In genomic region chr14:73741876-73742519, GRCh38 we compare ENCODE assay signal across 8 cellular contexts. TPM values are rescaled to one million over a fixed set of nuclear protein-coding genes. Genes with fewer than 3 reads are reported as not detected.
DNase-seq lines count a peak whose midpoint lies in the region; ATAC-seq and TF ChIP-seq lines count a peak whose summit lies in the region.

No MANE protein-coding gene starts in this region.

- no peaks in the 10 kb centered on the region for H3K9me3 ChIP-seq in left ventricle myocardium inferior (replicated peaks)
- H3K9me3 ChIP-seq in smooth muscle cell (replicated peaks; ENCODE audit: low read depth) = no peaks in the 10 kb centered on the region

- CTCF ChIA-PET in activated CD4-positive, alpha-beta T cell treated with anti-CD3 and anti-CD28 coated beads, Interleukin-2, amount 10 ng/mL, durations not matched to agents 7 days and 5 days (lab: Charles Lee) = interaction anchor here (0.6 to 13.1 kb wide), 11 partner anchors 8 to 1784 kb away, joined by 3 to 102 read pairs (median 5); partner anchors contain the start of gene PTGR2

- POLR2A ChIA-PET in activated CD4-positive, alpha-beta T cell treated with anti-CD3 and anti-CD28 coated beads, Interleukin-2, amount 10 ng/mL, durations not matched to agents 7 days and 5 days (lab: Charles Lee) = interaction anchor here (1.1 to 1.4 kb wide), 2 partner anchors 12 to 16 kb away, joined by 5 to 7 read pairs; no protein-coding TSS in a partner anchor

- H3K4me1 Mint-ChIP-seq in activated CD4-positive, alpha-beta T cell treated with anti-CD3 and anti-CD28 coated beads, Interleukin-2, amount 10 ng/mL, durations not matched to agents 7 days and 5 days = peaks cover 80% of the 10 kb centered on the region
- peaks cover 66% of the 10 kb centered on the region for H3K4me1 Mint-ChIP-seq in activated T-cell treated with anti-CD3 and anti-CD28 coated beads, Interleukin-2, amount 50 U/mL, for 72 hours (ENCODE audit: low read depth)

- peaks cover 60% of the 10 kb centered on the region for H3K79me2 ChIP-seq in smooth muscle cell (ENCODE audit: low read depth)

- no peak overlapping the region for H2AFZ ChIP-seq in smooth muscle cell (ENCODE audit: low read depth)

- intact Hi-C loops in left ventricle myocardium inferior (cut with micrococcal nuclease) = no loop called here

- WGBS in smooth muscle cell (ENCODE audit: low lambda C conversion rate) = 34% methylated on average over 17 of the region's 17 CpGs

- H3K9ac ChIP-seq in smooth muscle cell (ENCODE audit: low read depth) = peak overlapping the region; percentile 41

- H3K27ac Mint-ChIP-seq in activated CD4-positive, alpha-beta T cell treated with anti-CD3 and anti-CD28 coated beads, Interleukin-2, amount 10 ng/mL, durations not matched to agents 7 days and 5 days = peak overlapping the region; percentile 90
- H3K27ac Mint-ChIP-seq in activated T-cell treated with anti-CD3 and anti-CD28 coated beads, Interleukin-2, amount 50 U/mL, for 72 hours = peak overlapping the region; percentile 75

- H4K20me1 ChIP-seq in smooth muscle cell (ENCODE audit: low read depth) = peaks cover 82% of the 10 kb centered on the region

- DNase-seq in activated CD4-positive, alpha-beta T cell treated with anti-CD3 and anti-CD28 coated beads, Interleukin-2, amount 10 ng/mL, durations not matched to agents 7 days and 5 days = peak; percentile 58
- DNase-seq in activated CD4-positive, alpha-beta T cell treated with anti-CD3 and anti-CD28 coated beads for 4 hours = no peak
- DNase-seq in activated T-cell treated with anti-CD3 and anti-CD28 coated beads, Interleukin-2, amount 50 U/mL, for 72 hours = peak in 1 of 2 donors; percentile 60
- no peak for DNase-seq in left ventricle myocardium inferior
- no peak for DNase-seq in smooth muscle cell (lab: John Stamatoyannopoulos, UW; ENCODE audit: unreplicated experiment)
- no peak for DNase-seq in putamen (ENCODE audit: low spot score)

- H3K4me1 ChIP-seq in left ventricle myocardium inferior (peaks cover 91% of the 10 kb centered on the region), smooth muscle cell (ENCODE audit: low read depth) (peaks cover 45% of the 10 kb centered on the region)

- H3K27me3 ChIP-seq in left ventricle myocardium inferior (ENCODE audit: low read depth) (no peaks in the 10 kb centered on the region), smooth muscle cell (ENCODE audit: low read depth) (no peaks in the 10 kb centered on the region)

- H3K27me3 Mint-ChIP-seq in activated CD4-positive, alpha-beta T cell treated with anti-CD3 and anti-CD28 coated beads, Interleukin-2, amount 10 ng/mL, durations not matched to agents 7 days and 5 days = no peaks in the 10 kb centered on the region
- H3K27me3 Mint-ChIP-seq in activated T-cell treated with anti-CD3 and anti-CD28 coated beads, Interleukin-2, amount 50 U/mL, for 72 hours (ENCODE audit: low read depth) = no peaks in the 10 kb centered on the region

- H3F3A ChIP-seq in smooth muscle cell (ENCODE audit: low read depth) = peaks cover 6% of the 10 kb centered on the region

- H3K9me3 Mint-ChIP-seq in activated CD4-positive, alpha-beta T cell treated with anti-CD3 and anti-CD28 coated beads, Interleukin-2, amount 10 ng/mL, durations not matched to agents 7 days and 5 days = no peaks in the 10 kb centered on the region
- H3K9me3 Mint-ChIP-seq in activated T-cell treated with anti-CD3 and anti-CD28 coated beads, Interleukin-2, amount 50 U/mL, for 72 hours = no peaks in the 10 kb centered on the region

- H3K4me3 ChIP-seq in left ventricle myocardium inferior (peak overlapping the region; percentile 51), smooth muscle cell (peak overlapping the region; percentile 36)

- H3K27ac ChIP-seq in left ventricle myocardium inferior (replicated peaks) = peak overlapping the region; percentile 100
- peak overlapping the region; percentile 82 for H3K27ac ChIP-seq in smooth muscle cell (ENCODE audit: low read depth)

- H3K36me3 Mint-ChIP-seq in activated CD4-positive, alpha-beta T cell treated with anti-CD3 and anti-CD28 coated beads, Interleukin-2, amount 10 ng/mL, durations not matched to agents 7 days and 5 days (ENCODE audit: low read depth) = peaks cover 26% of the 10 kb centered on the region
- H3K36me3 Mint-ChIP-seq in activated T-cell treated with anti-CD3 and anti-CD28 coated beads, Interleukin-2, amount 50 U/mL, for 72 hours (ENCODE audit: insufficient read depth in 2 of 2) = peaks cover 2 to 6% of the 10 kb centered on the region in 2 donors

- H3K36me3 ChIP-seq in left ventricle myocardium inferior (peaks cover 26% of the 10 kb centered on the region), smooth muscle cell (ENCODE audit: low read depth) (peaks cover under 1% of the 10 kb centered on the region)

- H3K4me2 ChIP-seq in smooth muscle cell = peak overlapping the region; percentile 86

- TF ChIP-seq CTCF in left ventricle myocardium inferior (IDR thresholded peaks at IDR 0.05; ENCODE audit: borderline replicate concordance) (no peak), smooth muscle cell (IDR thresholded peaks at IDR 0.05; ENCODE audit: borderline replicate concordance, insufficient read depth, poor library complexity, severe bottlenecking) (no peak)

- peak; percentile 19 to 52 for ATAC-seq in activated T-cell treated with anti-CD3 and anti-CD28 coated beads, Interleukin-2, amount 50 U/mL, for 72 hours (replicated peaks in 1 of 2)
- ATAC-seq in HG02981 (IDR thresholded peaks at IDR 0.05; ENCODE audit: unreplicated experiment) (no peak), HG02884 (IDR thresholded peaks at IDR 0.05; ENCODE audit: unreplicated experiment) (no peak)

- H3K4me3 Mint-ChIP-seq in activated CD4-positive, alpha-beta T cell treated with anti-CD3 and anti-CD28 coated beads, Interleukin-2, amount 10 ng/mL, durations not matched to agents 7 days and 5 days = peak overlapping the region; percentile 82
- H3K4me3 Mint-ChIP-seq in activated T-cell treated with anti-CD3 and anti-CD28 coated beads, Interleukin-2, amount 50 U/mL, for 72 hours = peak overlapping the region; percentile 72 to 90

RNA-seq across cellular contexts. Expression of gene PNMA1, which starts 27.8 kb away (rescaled TPM):
- total RNA-seq in activated CD4-positive, alpha-beta T cell treated with anti-CD3 and anti-CD28 coated beads, Interleukin-2, amount 10 ng/mL, durations not matched to agents 7 days and 5 days = 10 to 100 TPM; 23.3 to 25.9 TPM
- 10 to 100 TPM; 38.1 to 47.5 TPM for total RNA-seq in activated T-cell treated with anti-CD3 and anti-CD28 coated beads, Interleukin-2, amount 50 U/mL, for 72 hours
- total RNA-seq in left ventricle myocardium inferior (19.2 TPM), smooth muscle cell (16.5 and 22.4 TPM in 2 replicates)
- polyA plus RNA-seq in smooth muscle cell = 43.5 and 52.7 TPM in 2 replicates

Comparison
In these comparisons a context has a peak if more than half of its experiments do, and no peak if none do; other contexts are left out.
1. ATAC-seq: peak in activated T-cell treated with anti-CD3 and anti-CD28 coated beads, Interleukin-2, amount 50 U/mL, for 72 hours (2 of 2); none in HG02981 (single experiment) and HG02884 (single experiment).